8 cellular contexts compared by ENCODE assay signal in genomic region chr6:34391711-34392496, GRCh38. TPM values are rescaled to one million over a fixed set of nuclear protein-coding genes. Genes with fewer than 3 reads are reported as not detected.
DNase-seq lines count a peak whose midpoint lies in the region; ATAC-seq lines count a peak whose summit lies in the region.

No MANE protein-coding gene starts in this region.

- 0% methylated on average over 52 to 73 of the region's 80 CpGs for WGBS in mesodermal cell (ENCODE audit: insufficient coverage in 2 of 2), 2 experiments

- peaks cover 6% of the 10 kb centered on the region for H3K36me3 Mint-ChIP-seq in activated CD4-positive, alpha-beta memory T cell treated with anti-CD3 and anti-CD28 coated beads, Interleukin-2, amount 10 ng/mL, durations not matched to agents 7 days and 5 days (ENCODE audit: low read depth)
- H3K36me3 Mint-ChIP-seq in effector memory CD8-positive, alpha-beta T cell (ENCODE audit: insufficient read depth): peaks cover 10% of the 10 kb centered on the region

- peaks cover 17% of the 10 kb centered on the region for H3K4me1 Mint-ChIP-seq in activated CD4-positive, alpha-beta memory T cell treated with anti-CD3 and anti-CD28 coated beads, Interleukin-2, amount 10 ng/mL, durations not matched to agents 7 days and 5 days
- H3K4me1 Mint-ChIP-seq in effector memory CD8-positive, alpha-beta T cell (ENCODE audit: low read depth in 2 of 2): peaks cover 13 to 20% of the 10 kb centered on the region in 2 donors

- H3K36me3 ChIP-seq in mesodermal cell (ENCODE audit: control insufficient read depth, insufficient read depth, low read length): no peaks in the 10 kb centered on the region

- peak overlapping the region; percentile 80 for H3K27ac ChIP-seq in mesodermal cell (ENCODE audit: low read depth, low read length, severe bottlenecking)

- H3K27me3 Mint-ChIP-seq in activated CD4-positive, alpha-beta memory T cell treated with anti-CD3 and anti-CD28 coated beads, Interleukin-2, amount 10 ng/mL, durations not matched to agents 7 days and 5 days: no peaks in the 10 kb centered on the region
- no peaks in the 10 kb centered on the region for H3K27me3 Mint-ChIP-seq in effector memory CD8-positive, alpha-beta T cell

- H3K4me3 Mint-ChIP-seq in activated CD4-positive, alpha-beta memory T cell treated with anti-CD3 and anti-CD28 coated beads, Interleukin-2, amount 10 ng/mL, durations not matched to agents 7 days and 5 days: no peak overlapping the region
- no peak overlapping the region for H3K4me3 Mint-ChIP-seq in effector memory CD8-positive, alpha-beta T cell

- POLR2A ChIA-PET in activated CD4-positive, alpha-beta memory T cell treated with anti-CD3 and anti-CD28 coated beads, Interleukin-2, amount 10 ng/mL, durations not matched to agents 7 days and 5 days (lab: Charles Lee): interaction anchor here (0.6 to 3.5 kb wide), 10 partner anchors 9 to 365 kb away, joined by 3 to 19 read pairs (median 4); partner anchors contain the start of genes HMGA1, RPS10, SMIM29 and SPDEF

- no peak overlapping the region for H3K27ac Mint-ChIP-seq in activated CD4-positive, alpha-beta memory T cell treated with anti-CD3 and anti-CD28 coated beads, Interleukin-2, amount 10 ng/mL, durations not matched to agents 7 days and 5 days
- peak overlapping the region in 1 of 2 donors; percentile 82 for H3K27ac Mint-ChIP-seq in effector memory CD8-positive, alpha-beta T cell

- peaks cover 9% of the 10 kb centered on the region for H3K4me1 ChIP-seq in mesodermal cell (ENCODE audit: control insufficient read depth, insufficient read depth, low read length, poor library complexity, severe bottlenecking)

- ATAC-seq in GM19023 (IDR thresholded peaks at IDR 0.05; ENCODE audit: unreplicated experiment) (peak; percentile 45), HG03175 (IDR thresholded peaks at IDR 0.05; ENCODE audit: unreplicated experiment) (peak; percentile 36)
- ATAC-seq in effector memory CD8-positive, alpha-beta T cell (replicated peaks): peak; percentile 10

- H3K9me3 Mint-ChIP-seq in activated CD4-positive, alpha-beta memory T cell treated with anti-CD3 and anti-CD28 coated beads, Interleukin-2, amount 10 ng/mL, durations not matched to agents 7 days and 5 days: peaks cover 3% of the 10 kb centered on the region
- H3K9me3 Mint-ChIP-seq in effector memory CD8-positive, alpha-beta T cell: no peaks in the 10 kb centered on the region

- peak overlapping the region; percentile 66 for H3K4me3 ChIP-seq in mesodermal cell (ENCODE audit: extremely low read depth, insufficient read depth, low read length, poor library complexity, severe bottlenecking)

- DNase-seq in Ammon's horn (ENCODE audit: low spot score) (peak; percentile 56), NCI-H524 treated with DMSO at 0.1 percent for 48 hours (lab: John Stamatoyannopoulos, UW) (peak; percentile 35)
- peak; percentile 44 for DNase-seq in activated CD4-positive, alpha-beta memory T cell treated with anti-CD3 and anti-CD28 coated beads, Interleukin-2, amount 10 ng/mL, durations not matched to agents 7 days and 5 days
- peak; percentile 26 to 36 (median 28) for DNase-seq in effector memory CD8-positive, alpha-beta T cell
- DNase-seq in stimulated activated CD8-positive, alpha-beta memory T cell treated with anti-CD3 and anti-CD28 coated beads, Interleukin-15, amount 100 ng/mL, for 4 hours (ENCODE audit: low read depth in 2 of 2): peak; percentile 20 to 35

- CTCF ChIA-PET in activated CD4-positive, alpha-beta memory T cell treated with anti-CD3 and anti-CD28 coated beads, Interleukin-2, amount 10 ng/mL, durations not matched to agents 7 days and 5 days (lab: Charles Lee): interaction anchor here (0.6 to 5.6 kb wide), 5 partner anchors 29 to 1317 kb away, joined by 3 to 35 read pairs (median 5); partner anchors contain the start of genes RPS10 and SMIM29

- no peaks in the 10 kb centered on the region for H3K9me3 ChIP-seq in mesodermal cell (ENCODE audit: control insufficient read depth, low read length)

RNA-seq across cellular contexts. Expression of gene NUDT3, which starts 0.6 kb away (rescaled TPM):
- total RNA-seq in activated CD4-positive, alpha-beta memory T cell treated with anti-CD3 and anti-CD28 coated beads, Interleukin-2, amount 10 ng/mL, durations not matched to agents 7 days and 5 days: 10 to 100 TPM in 1 of 2 experiments, 1 to 10 TPM in 1; 9.9 to 10.0 TPM
- 15.2 TPM for polyA plus RNA-seq in mesodermal cell (2013, experiment 1 of 2)
- 12.8 TPM for polyA plus RNA-seq in mesodermal cell (2013, experiment 2 of 2)

RNA-seq across cellular contexts. Expression of gene RPS10, which starts 34.0 kb away (rescaled TPM):
- total RNA-seq in activated CD4-positive, alpha-beta memory T cell treated with anti-CD3 and anti-CD28 coated beads, Interleukin-2, amount 10 ng/mL, durations not matched to agents 7 days and 5 days: 1,000 to 10,000 TPM; 1,296 to 1,320 TPM
- polyA plus RNA-seq in mesodermal cell (2013, experiment 1 of 2): 2,391 TPM
- 2,211 TPM for polyA plus RNA-seq in mesodermal cell (2013, experiment 2 of 2)

Comparison
In these comparisons a context has a peak if more than half of its experiments do, and no peak if none do; other contexts are left out.
1. Peak in every context shown above with its lines: DNase-seq, ATAC-seq, H3K4me3 ChIP-seq and H3K27ac ChIP-seq.